In genomic region chrX:123906557-123907316, GRCh38 we compare ENCODE assay signal across 14 cellular contexts. TPM values are rescaled to one million over a fixed set of nuclear protein-coding genes. Genes with fewer than 3 reads are reported as not detected.
A peak's percentile ranks its signal among the peaks of the same experiment; 100 is the strongest.
DNase-seq lines count a peak whose midpoint lies in the region; ATAC-seq and TF ChIP-seq lines count a peak whose summit lies in the region.
"Had no signal": no experiment of that assay in that cellular context is flagged by ENCODE, and none has a peak within 500 bp of the region (broad histone marks: within the 10 kb centered on the region; RNA-seq: fewer than 3 reads in every experiment).

No MANE protein-coding gene starts in this region.

- no peak overlapping the region for H3K4me3 Mint-ChIP-seq in stimulated activated naive CD8-positive, alpha-beta T cell treated with anti-CD3 and anti-CD28 coated beads, Interleukin-15, Interleukin-2, amounts not matched to agents 100 ng/mL and 50 ng/mL, for 24 hours
- H3K4me3 Mint-ChIP-seq in activated CD8-positive, alpha-beta T cell treated with anti-CD3 and anti-CD28 coated beads for 36 hours, result no peak overlapping the region
- H3K4me3 Mint-ChIP-seq: activated naive CD8-positive, alpha-beta T cell treated with anti-CD3 and anti-CD28 coated beads, Interleukin-2, amount 10 ng/mL, durations not matched to agents 7 days and 5 days; type B pancreatic cell had no signal

- peaks cover 11% of the 10 kb centered on the region for H3K4me1 Mint-ChIP-seq in stimulated activated naive CD8-positive, alpha-beta T cell treated with anti-CD3 and anti-CD28 coated beads, Interleukin-15, Interleukin-2, amounts not matched to agents 100 ng/mL and 50 ng/mL, for 24 hours (ENCODE audit: low read depth)
- H3K4me1 Mint-ChIP-seq in activated CD8-positive, alpha-beta T cell treated with anti-CD3 and anti-CD28 coated beads for 36 hours (ENCODE audit: low read depth), result peaks cover 19% of the 10 kb centered on the region

- peaks cover 26% of the 10 kb centered on the region for H3K36me3 Mint-ChIP-seq in stimulated activated naive CD8-positive, alpha-beta T cell treated with anti-CD3 and anti-CD28 coated beads, Interleukin-15, Interleukin-2, amounts not matched to agents 100 ng/mL and 50 ng/mL, for 24 hours (ENCODE audit: low read depth)
- peaks cover 18% of the 10 kb centered on the region for H3K36me3 Mint-ChIP-seq in activated CD8-positive, alpha-beta T cell treated with anti-CD3 and anti-CD28 coated beads for 36 hours (ENCODE audit: low read depth)

- H3K27me3 Mint-ChIP-seq in stimulated activated naive CD8-positive, alpha-beta T cell treated with anti-CD3 and anti-CD28 coated beads, Interleukin-15, Interleukin-2, amounts not matched to agents 100 ng/mL and 50 ng/mL, for 24 hours, result no peaks in the 10 kb centered on the region
- H3K27me3 Mint-ChIP-seq in activated CD8-positive, alpha-beta T cell treated with anti-CD3 and anti-CD28 coated beads for 36 hours, result no peaks in the 10 kb centered on the region
- H3K27me3 Mint-ChIP-seq: activated naive CD8-positive, alpha-beta T cell treated with anti-CD3 and anti-CD28 coated beads, Interleukin-2, amount 10 ng/mL, durations not matched to agents 7 days and 5 days; type B pancreatic cell had no signal

- H3K9me3 Mint-ChIP-seq in stimulated activated naive CD8-positive, alpha-beta T cell treated with anti-CD3 and anti-CD28 coated beads, Interleukin-15, Interleukin-2, amounts not matched to agents 100 ng/mL and 50 ng/mL, for 24 hours, result no peaks in the 10 kb centered on the region
- H3K9me3 Mint-ChIP-seq in activated CD8-positive, alpha-beta T cell treated with anti-CD3 and anti-CD28 coated beads for 36 hours, result no peaks in the 10 kb centered on the region
- H3K9me3 Mint-ChIP-seq: activated naive CD8-positive, alpha-beta T cell treated with anti-CD3 and anti-CD28 coated beads, Interleukin-2, amount 10 ng/mL, durations not matched to agents 7 days and 5 days; type B pancreatic cell had no signal

- TF ChIP-seq CTCF in activated CD8-positive, alpha-beta T cell treated with anti-CD3 and anti-CD28 coated beads for 36 hours (IDR thresholded peaks at IDR 0.05), result no peak

- POLR2A ChIA-PET in activated CD8-positive, alpha-beta T cell treated with anti-CD3 and anti-CD28 coated beads for 36 hours (lab: Charles Lee), result no interaction called here

- CTCF ChIA-PET in activated CD8-positive, alpha-beta T cell treated with anti-CD3 and anti-CD28 coated beads for 36 hours (lab: Charles Lee), result no interaction called here

- DNase-seq in stimulated activated naive CD8-positive, alpha-beta T cell treated with anti-CD3 and anti-CD28 coated beads, Interleukin-15, Interleukin-2, amounts not matched to agents 100 U/mL and 50 U/mL, for 24 hours, result no peak
- DNase-seq in activated CD8-positive, alpha-beta T cell treated with anti-CD3 and anti-CD28 coated beads for 36 hours, result peak; percentile 3
- DNase-seq in iris pigment epithelial cell (ENCODE audit: low read depth), result peak; percentile 15
- no peak for DNase-seq in DMS79 (lab: John Stamatoyannopoulos, UW)
- no peak for DNase-seq in SW 1271 (lab: John Stamatoyannopoulos, UW)
- DNase-seq in NCI-H2227 treated with DMSO at 0.1 percent for 48 hours (lab: John Stamatoyannopoulos, UW), result no peak
- DNase-seq in Ammon's horn (ENCODE audit: low spot score), result no peak
- DNase-seq: activated CD8-positive, alpha-beta memory T cell treated with anti-CD3 and anti-CD28 coated beads for 24 hours; activated naive CD8-positive, alpha-beta T cell treated with anti-CD3 and anti-CD28 coated beads, Interleukin-2, amount 10 ng/mL, durations not matched to agents 7 days and 5 days; BE2C; mammary epithelial cell; NCI-H2107 had no signal

- intact Hi-C loops in activated CD8-positive, alpha-beta T cell treated with anti-CD3 and anti-CD28 coated beads for 36 hours (cut with micrococcal nuclease), result no loop called here

- ATAC-seq in stimulated activated naive CD8-positive, alpha-beta T cell treated with anti-CD3 and anti-CD28 coated beads, Interleukin-15, Interleukin-2, amounts not matched to agents 100 U/mL and 50 U/mL, for 24 hours, result no peak
- peak; percentile 37 for ATAC-seq in activated CD8-positive, alpha-beta T cell treated with anti-CD3 and anti-CD28 coated beads for 36 hours

- peak overlapping the region; percentile 60 for H3K27ac Mint-ChIP-seq in stimulated activated naive CD8-positive, alpha-beta T cell treated with anti-CD3 and anti-CD28 coated beads, Interleukin-15, Interleukin-2, amounts not matched to agents 100 ng/mL and 50 ng/mL, for 24 hours
- peak overlapping the region; percentile 38 for H3K27ac Mint-ChIP-seq in activated CD8-positive, alpha-beta T cell treated with anti-CD3 and anti-CD28 coated beads for 36 hours
- H3K27ac Mint-ChIP-seq: activated naive CD8-positive, alpha-beta T cell treated with anti-CD3 and anti-CD28 coated beads, Interleukin-2, amount 10 ng/mL, durations not matched to agents 7 days and 5 days; type B pancreatic cell had no signal

RNA-seq across cellular contexts. Expression of gene XIAP, which starts 46.9 kb away (rescaled TPM):
- 10 to 100 TPM; 19.4 to 25.6 TPM for total RNA-seq in activated CD8-positive, alpha-beta T cell treated with anti-CD3 and anti-CD28 coated beads for 36 hours

RNA-seq across cellular contexts. Expression of gene STAG2, which starts 54.8 kb away (rescaled TPM):
- 10 to 100 TPM; 93.9 to 98.4 TPM for total RNA-seq in activated CD8-positive, alpha-beta T cell treated with anti-CD3 and anti-CD28 coated beads for 36 hours

Comparison
In these comparisons a context has a peak if more than half of its experiments do, and no peak if none do; other contexts are left out.
1. DNase-seq: peak in activated CD8-positive, alpha-beta T cell treated with anti-CD3 and anti-CD28 coated beads for 36 hours (single experiment) and iris pigment epithelial cell (single experiment); none in stimulated activated naive CD8-positive, alpha-beta T cell treated with anti-CD3 and anti-CD28 coated beads, Interleukin-15, Interleukin-2, amounts not matched to agents 100 U/mL and 50 U/mL, for 24 hours (single experiment), DMS79 (single experiment), SW 1271 (0 of 2), NCI-H2227 treated with DMSO at 0.1 percent for 48 hours (single experiment) and Ammon's horn (single experiment).